In genomic region chr16:55701442-55702319, GRCh38 we compare ENCODE assay signal across 8 cellular contexts.
DNase-seq lines count a peak whose midpoint lies in the region; TF ChIP-seq lines count a peak whose summit lies in the region.

No MANE protein-coding gene starts in this region.

- no peaks in the 10 kb centered on the region for H3K9me3 ChIP-seq in HAP-1
- no peaks in the 10 kb centered on the region for H3K9me3 ChIP-seq in parathyroid adenoma (ENCODE audit: control insufficient read depth, low read length)

- H3K79me2 ChIP-seq in parathyroid adenoma = no peaks in the 10 kb centered on the region

- peak; percentile 60 for TF ChIP-seq CTCF in fibroblast of pulmonary artery (IDR thresholded peaks at IDR 0.05; ENCODE audit: low read length, missing control alignments)
- peak; percentile 48 for TF ChIP-seq CTCF in parathyroid adenoma (IDR thresholded peaks at IDR 0.05)

- H3K27me3 ChIP-seq in HAP-1 (ENCODE audit: low read depth) = no peaks in the 10 kb centered on the region
- H3K27me3 ChIP-seq in parathyroid adenoma (ENCODE audit: control insufficient read depth, insufficient read depth, low read length) = no peaks in the 10 kb centered on the region

- H3K4me2 ChIP-seq in parathyroid adenoma (ENCODE audit: low read length) = no peak overlapping the region

- H3K36me3 ChIP-seq in HAP-1 (replicated peaks) (no peaks in the 10 kb centered on the region), parathyroid adenoma (ENCODE audit: control insufficient read depth, insufficient read depth, low read length) (no peaks in the 10 kb centered on the region)

- no peak overlapping the region for H2AFZ ChIP-seq in parathyroid adenoma

- H3K4me1 ChIP-seq in HAP-1 (no peaks in the 10 kb centered on the region), parathyroid adenoma (peaks cover 2% of the 10 kb centered on the region)

- in situ Hi-C loops in HAP-1 (cut with MboI; ENCODE audit: low sequenced_read_pairs) = loop anchor here (5.0 to 25.0 kb wide), 2 partner anchors 234 to 611 kb away; no protein-coding TSS in a partner anchor

- DNase-seq in NK-92 treated with Interleukin-12 subunit alpha and Interleukin-12 subunit beta, amount 100 ng/mL, for 24 hours (lab: John Stamatoyannopoulos, UW) = peak; percentile 3
- DNase-seq in NK-92 (lab: John Stamatoyannopoulos, UW; ENCODE audit: unreplicated experiment) (no peak), HAP-1 (ENCODE audit: low spot score in 2 of 2) (peak; percentile 31 to 77), NCI-H1105 (lab: John Stamatoyannopoulos, UW) (peak; percentile 81), fibroblast of pulmonary artery (ENCODE audit: low read depth) (peak; percentile 59)
- peak; percentile 6 for DNase-seq in activated CD4-positive, alpha-beta T cell treated with anti-CD3 and anti-CD28 coated beads, Interleukin-2, amount 50 U/mL, for 1 hour
- DNase-seq in stimulated activated naive CD4-positive, alpha-beta T cell (lab: John Stamatoyannopoulos, UW) = no peak

- no peak overlapping the region for H3K27ac ChIP-seq in parathyroid adenoma

- H3K4me3 ChIP-seq in HAP-1 = no peak overlapping the region
- H3K4me3 ChIP-seq in fibroblast of pulmonary artery (replicated peaks; ENCODE audit: low read depth, low read length) = no peak overlapping the region
- no peak overlapping the region for H3K4me3 ChIP-seq in parathyroid adenoma (ENCODE audit: low read depth, low read length)

- no peak overlapping the region for H3K9ac ChIP-seq in parathyroid adenoma

Comparison
In these comparisons a context has a peak if more than half of its experiments do, and no peak if none do; other contexts are left out.
1. DNase-seq: peak in NK-92 treated with Interleukin-12 subunit alpha and Interleukin-12 subunit beta, amount 100 ng/mL, for 24 hours (single experiment), HAP-1 (2 of 2), NCI-H1105 (single experiment), activated CD4-positive, alpha-beta T cell treated with anti-CD3 and anti-CD28 coated beads, Interleukin-2, amount 50 U/mL, for 1 hour (single experiment) and fibroblast of pulmonary artery (single experiment); none in NK-92 (single experiment) and stimulated activated naive CD4-positive, alpha-beta T cell (0 of 6).